Comparison of ENCODE assay signal across 26 cellular contexts in the genomic region with DNA sequence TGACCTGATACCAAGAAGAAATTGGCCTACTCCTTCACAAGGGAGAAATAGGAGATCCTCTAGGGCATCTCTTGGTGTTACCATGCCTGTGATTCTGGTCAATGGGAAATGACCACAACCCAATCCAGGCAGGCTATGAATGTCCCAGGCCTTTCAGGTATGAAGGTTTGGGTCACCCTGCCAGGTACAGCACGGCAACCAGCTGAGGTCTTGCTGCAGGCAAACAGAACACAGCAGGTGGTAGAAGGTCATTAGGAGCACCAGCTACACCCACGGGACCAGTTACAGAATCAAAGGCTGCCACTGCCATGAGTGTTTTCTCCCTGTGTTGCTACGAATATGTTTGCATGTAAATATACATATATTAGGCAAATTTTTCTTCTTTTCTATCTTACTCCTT.
"Had no signal": no experiment of that assay in that cellular context is flagged by ENCODE, and none has a peak within 500 bp of the region (broad histone marks: within the 10 kb centered on the region; RNA-seq: fewer than 3 reads in every experiment).

No MANE protein-coding gene starts in this region.

- H3K36me3 Mint-ChIP-seq: activated CD4-positive, alpha-beta memory T cell treated with anti-CD3 and anti-CD28 coated beads for 36 hours; activated naive CD4-positive, alpha-beta T cell treated with anti-CD3 and anti-CD28 coated beads, Interleukin-2, amount 50 U/mL, for 72 hours had no signal

- DNase-seq: activated CD4-positive, alpha-beta memory T cell treated with anti-CD3 and anti-CD28 coated beads for 36 hours; activated CD4-positive, alpha-beta T cell treated with anti-CD3 and anti-CD28 coated beads, Interleukin-2, amount 10 ng/mL, durations not matched to agents 24 days and 14 days; activated CD4-positive, CD25-positive, alpha-beta regulatory T cell treated with anti-CD3 and anti-CD28 coated beads, Interleukin-2, amount 50 U/mL, for 72 hours; activated naive CD4-positive, alpha-beta T cell; activated T-cell treated with anti-CD3 and anti-CD28 coated beads for 4 hours; activated T-cell treated with anti-CD3 and anti-CD28 coated beads, Interleukin-2, amount 50 U/mL, for 72 hours; anterior cingulate cortex; effector memory CD8-positive, alpha-beta T cell; hippocampal formation; left cardiac atrium; mammary epithelial cell; posterior cingulate gyrus; stimulated activated CD4-positive, alpha-beta T cell treated with anti-CD3 and anti-CD28 coated beads, Interleukin-12 subunit alpha, Interleukin-12 subunit beta, amount 100 ng/mL, for 4 hours; stimulated activated CD4-positive, alpha-beta T cell treated with anti-CD3 and anti-CD28 coated beads, Interleukin-4, amount 100 ng/mL, for 1 hour; stimulated activated naive CD8-positive, alpha-beta T cell treated with anti-CD3 and anti-CD28 coated beads, Interleukin-15, Interleukin-2, amounts not matched to agents 100 U/mL and 50 U/mL, for 24 hours; T1000; upper lobe of left lung had no signal

- H3K27me3 ChIP-seq: gastroesophageal sphincter, upper lobe of left lung, vagina had no signal

- H3K4me3 ChIP-seq: dorsolateral prefrontal cortex, gastroesophageal sphincter, skin epidermis, thoracic aorta, upper lobe of left lung, vagina had no signal

- H3K4me1 Mint-ChIP-seq: activated CD4-positive, alpha-beta T cell treated with anti-CD3 and anti-CD28 coated beads, Interleukin-2, amount 10 ng/mL, durations not matched to agents 24 days and 14 days; central memory CD8-positive, alpha-beta T cell had no signal

- H3K4me3 Mint-ChIP-seq: activated CD4-positive, alpha-beta memory T cell treated with anti-CD3 and anti-CD28 coated beads for 36 hours; activated CD4-positive, alpha-beta T cell treated with anti-CD3 and anti-CD28 coated beads, Interleukin-2, amount 10 ng/mL, durations not matched to agents 24 days and 14 days; activated T-cell treated with anti-CD3 and anti-CD28 coated beads, Interleukin-2, amount 50 U/mL, for 72 hours; central memory CD8-positive, alpha-beta T cell; effector memory CD8-positive, alpha-beta T cell; nephron had no signal

- H3K27ac ChIP-seq: dorsolateral prefrontal cortex, gastroesophageal sphincter, skin epidermis, thoracic aorta, upper lobe of left lung, vagina had no signal

- H3K36me3 ChIP-seq: gastroesophageal sphincter, thoracic aorta, upper lobe of left lung, vagina had no signal

- H3K27ac Mint-ChIP-seq: activated CD4-positive, alpha-beta memory T cell treated with anti-CD3 and anti-CD28 coated beads for 36 hours; activated CD4-positive, alpha-beta T cell treated with anti-CD3 and anti-CD28 coated beads, Interleukin-2, amount 10 ng/mL, durations not matched to agents 24 days and 14 days; activated naive CD4-positive, alpha-beta T cell treated with anti-CD3 and anti-CD28 coated beads, Interleukin-2, amount 50 U/mL, for 72 hours; activated T-cell treated with anti-CD3 and anti-CD28 coated beads, Interleukin-2, amount 50 U/mL, for 72 hours; effector memory CD8-positive, alpha-beta T cell; nephron had no signal

- H3K4me1 ChIP-seq: gastroesophageal sphincter, upper lobe of left lung had no signal

- H3K9me3 ChIP-seq: gastroesophageal sphincter, thoracic aorta, upper lobe of left lung, vagina had no signal

- H3K9me3 Mint-ChIP-seq: activated CD4-positive, alpha-beta memory T cell treated with anti-CD3 and anti-CD28 coated beads for 36 hours; activated CD4-positive, alpha-beta T cell treated with anti-CD3 and anti-CD28 coated beads, Interleukin-2, amount 10 ng/mL, durations not matched to agents 24 days and 14 days; activated naive CD4-positive, alpha-beta T cell treated with anti-CD3 and anti-CD28 coated beads, Interleukin-2, amount 50 U/mL, for 72 hours; activated T-cell treated with anti-CD3 and anti-CD28 coated beads, Interleukin-2, amount 50 U/mL, for 72 hours; central memory CD8-positive, alpha-beta T cell; effector memory CD8-positive, alpha-beta T cell had no signal

- ATAC-seq: activated naive CD4-positive, alpha-beta T cell treated with anti-CD3 and anti-CD28 coated beads, Interleukin-2, amount 50 U/mL, for 72 hours; activated T-cell treated with anti-CD3 and anti-CD28 coated beads, Interleukin-2, amount 50 U/mL, for 72 hours; effector memory CD8-positive, alpha-beta T cell; gastroesophageal sphincter; left cardiac atrium; sciatic nerve; stimulated activated naive CD8-positive, alpha-beta T cell treated with anti-CD3 and anti-CD28 coated beads, Interleukin-15, Interleukin-2, amounts not matched to agents 100 U/mL and 50 U/mL, for 24 hours had no signal
